In the genomic region with DNA sequence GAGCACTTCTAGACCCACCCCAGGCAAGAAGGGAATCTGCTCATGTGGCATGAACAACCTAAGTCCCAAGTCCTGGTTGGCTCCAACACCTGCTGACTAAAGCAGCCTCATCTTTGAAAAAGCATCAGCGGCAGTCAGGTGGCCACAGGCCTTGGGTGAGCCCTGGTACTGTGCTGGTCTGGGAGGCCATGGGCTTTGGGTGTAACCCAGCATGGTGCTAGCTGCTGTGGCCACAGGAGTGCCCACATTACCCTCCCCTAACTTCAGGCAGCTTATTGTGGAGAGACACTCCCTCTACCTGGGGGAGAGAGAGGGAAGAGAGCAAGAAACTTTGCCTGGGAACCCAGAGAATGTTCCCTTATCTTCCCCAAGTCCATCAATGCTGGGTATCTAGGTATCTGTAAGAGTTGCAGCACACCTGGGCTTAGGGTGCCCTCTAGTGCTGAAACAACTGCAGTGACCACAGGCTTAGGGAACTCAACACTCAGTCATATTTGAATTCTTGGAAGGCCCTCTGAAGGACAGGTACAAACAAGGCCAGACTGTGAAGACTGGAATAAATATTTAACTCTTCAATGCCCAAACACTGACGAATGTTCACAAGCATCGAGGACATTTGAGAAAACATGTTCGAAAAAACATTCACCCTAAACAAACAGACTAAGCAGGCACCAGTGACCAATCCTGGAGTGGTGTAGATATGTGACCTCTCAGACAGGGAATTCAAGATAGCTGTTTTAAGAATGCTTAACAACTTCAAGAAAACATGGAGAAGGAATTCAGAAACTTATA, we compare ENCODE assay signal across 8 cellular contexts.
A peak's percentile ranks its signal among the peaks of the same experiment; 100 is the strongest.
DNase-seq lines count a peak whose midpoint lies in the region; ATAC-seq and TF ChIP-seq lines count a peak whose summit lies in the region.

No MANE protein-coding gene starts in this region.

- no peak overlapping the region for H3K9ac ChIP-seq in colonic mucosa (ENCODE audit: low read depth in 2 of 2, low read length in 2 of 2)

- H3K27ac ChIP-seq in colonic mucosa = no peak overlapping the region

- POLR2A ChIA-PET in activated CD4-positive, alpha-beta T cell treated with anti-CD3 and anti-CD28 coated beads, Interleukin-2, amount 10 ng/mL, durations not matched to agents 7 days and 5 days (lab: Charles Lee) = interaction anchor here (0.8 kb wide), 1 partner anchor 47 kb away, joined by 3 read pairs; no protein-coding TSS in a partner anchor

- CTCF ChIA-PET in activated CD4-positive, alpha-beta T cell treated with anti-CD3 and anti-CD28 coated beads, Interleukin-2, amount 10 ng/mL, durations not matched to agents 7 days and 5 days (lab: Charles Lee) = no interaction called here

- DNase-seq in NOMO-1 treated with DMSO at 0.1 percent for 48 hours (lab: John Stamatoyannopoulos, UW; ENCODE audit: unreplicated experiment) = peak; percentile 16
- DNase-seq in NOMO-1 treated with dmso at 0.1 percent for 144 hours (lab: John Stamatoyannopoulos, UW; ENCODE audit: unreplicated experiment) = no peak
- peak; percentile 53 for DNase-seq in NCI-H1105 treated with DMSO at 0.1 percent for 48 hours (lab: John Stamatoyannopoulos, UW)
- DNase-seq in colonic mucosa = peak; percentile 47
- no peak for DNase-seq in retinal pigment epithelial cell (ENCODE audit: low read depth)
- DNase-seq in activated CD4-positive, alpha-beta T cell treated with anti-CD3 and anti-CD28 coated beads, Interleukin-2, amount 10 ng/mL, durations not matched to agents 7 days and 5 days = no peak
- DNase-seq in NCI-H1092 (lab: John Stamatoyannopoulos, UW) = no peak

- peaks cover under 1% of the 10 kb centered on the region for H3K4me1 Mint-ChIP-seq in activated CD4-positive, alpha-beta T cell treated with anti-CD3 and anti-CD28 coated beads, Interleukin-2, amount 10 ng/mL, durations not matched to agents 7 days and 5 days

- H3K36me3 Mint-ChIP-seq in activated CD4-positive, alpha-beta T cell treated with anti-CD3 and anti-CD28 coated beads, Interleukin-2, amount 10 ng/mL, durations not matched to agents 7 days and 5 days (ENCODE audit: low read depth) = peaks cover 71% of the 10 kb centered on the region

- intact Hi-C loops in colonic mucosa (cut with DNase I) = no loop called here

- H3K4me3 Mint-ChIP-seq in activated CD4-positive, alpha-beta T cell treated with anti-CD3 and anti-CD28 coated beads, Interleukin-2, amount 10 ng/mL, durations not matched to agents 7 days and 5 days = no peak overlapping the region

- peaks cover 24% of the 10 kb centered on the region for H3K9me3 Mint-ChIP-seq in activated CD4-positive, alpha-beta T cell treated with anti-CD3 and anti-CD28 coated beads, Interleukin-2, amount 10 ng/mL, durations not matched to agents 7 days and 5 days

- peak; percentile 54 for TF ChIP-seq CTCF in colonic mucosa (IDR thresholded peaks at IDR 0.05)
- TF ChIP-seq CTCF in retinal pigment epithelial cell (conservative IDR thresholded peaks at IDR 0.05; ENCODE audit: low read depth, low read length) = peak; percentile 54

- peaks cover 27% of the 10 kb centered on the region for H3K36me3 ChIP-seq in colonic mucosa

- H3K27me3 ChIP-seq in colonic mucosa = no peaks in the 10 kb centered on the region

- no peak for ATAC-seq in GM21528 (IDR thresholded peaks at IDR 0.05; ENCODE audit: low FRiP score, unreplicated experiment)

- H3K9me3 ChIP-seq in colonic mucosa = no peaks in the 10 kb centered on the region

- H3K4me3 ChIP-seq in colonic mucosa = no peak overlapping the region
- no peak overlapping the region for H3K4me3 ChIP-seq in retinal pigment epithelial cell (ENCODE audit: low read length)

- no peaks in the 10 kb centered on the region for H3K27me3 Mint-ChIP-seq in activated CD4-positive, alpha-beta T cell treated with anti-CD3 and anti-CD28 coated beads, Interleukin-2, amount 10 ng/mL, durations not matched to agents 7 days and 5 days

- H3K4me1 ChIP-seq in colonic mucosa = no peaks in the 10 kb centered on the region

- no peak overlapping the region for H3K27ac Mint-ChIP-seq in activated CD4-positive, alpha-beta T cell treated with anti-CD3 and anti-CD28 coated beads, Interleukin-2, amount 10 ng/mL, durations not matched to agents 7 days and 5 days

Comparison
In these comparisons a context has a peak if more than half of its experiments do, and no peak if none do; other contexts are left out.
1. DNase-seq: peak in NOMO-1 treated with DMSO at 0.1 percent for 48 hours (single experiment), NCI-H1105 treated with DMSO at 0.1 percent for 48 hours (single experiment) and colonic mucosa (single experiment); none in NOMO-1 treated with dmso at 0.1 percent for 144 hours (single experiment), retinal pigment epithelial cell (single experiment), activated CD4-positive, alpha-beta T cell treated with anti-CD3 and anti-CD28 coated beads, Interleukin-2, amount 10 ng/mL, durations not matched to agents 7 days and 5 days (single experiment) and NCI-H1092 (single experiment).